8 cellular contexts compared by ENCODE assay signal in the genomic region with DNA sequence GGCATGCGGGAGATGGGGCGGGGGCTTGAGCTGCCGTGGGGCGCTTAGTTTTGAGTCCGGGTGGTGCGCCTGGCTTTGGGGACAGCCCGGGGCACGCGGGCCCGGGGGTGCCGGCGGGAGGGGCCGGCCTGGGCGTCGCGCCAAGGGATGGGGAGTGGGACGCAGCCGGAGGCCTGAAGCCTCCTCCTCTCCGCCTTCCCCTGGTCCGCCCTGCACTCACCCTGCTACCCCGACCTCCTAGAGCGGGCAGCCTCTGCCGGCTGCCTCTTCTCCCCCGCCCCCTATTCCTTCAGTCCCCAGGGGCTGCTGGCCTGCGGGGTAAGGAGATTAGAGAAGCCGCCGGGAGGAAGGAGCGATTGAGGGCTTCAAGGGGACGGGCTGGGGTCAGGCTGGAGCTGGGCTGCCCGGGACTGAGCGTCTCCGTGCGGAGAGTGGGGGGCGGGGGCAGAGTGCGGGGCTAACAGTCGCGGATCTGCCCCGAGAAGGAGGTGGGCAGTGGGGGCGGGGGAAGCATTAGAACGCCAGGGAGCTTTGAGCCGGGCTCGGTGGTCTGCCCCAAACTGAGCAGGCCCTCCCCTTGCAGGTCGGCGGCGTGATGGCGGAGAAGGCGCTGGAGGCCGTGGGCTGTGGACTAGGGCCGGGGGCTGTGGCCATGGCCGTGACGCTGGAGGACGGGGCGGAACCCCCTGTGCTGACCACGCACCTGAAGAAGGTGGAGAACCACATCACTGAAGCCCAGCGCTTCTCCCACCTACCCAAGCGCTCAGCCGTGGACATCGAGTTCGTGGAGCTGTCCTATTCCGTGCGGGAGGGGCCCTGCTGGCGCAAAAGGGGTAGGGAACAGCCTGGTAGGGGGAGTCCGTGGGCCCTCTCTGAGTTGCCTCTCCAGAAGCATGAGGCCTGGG. TPM values are rescaled to one million over a fixed set of nuclear protein-coding genes. Genes with fewer than 3 reads are reported as not detected.
DNase-seq lines count a peak whose midpoint lies in the region; ATAC-seq and TF ChIP-seq lines count a peak whose summit lies in the region.

No MANE protein-coding gene starts in this region.

- H3K4me3 ChIP-seq in body of pancreas: peak overlapping the region in 1 of 2 donors; percentile 18
- H3K4me3 ChIP-seq in lower lobe of right lung: peak overlapping the region; percentile 68
- H3K4me3 ChIP-seq in upper lobe of left lung: peak overlapping the region; percentile 55 to 66 (median 62)

- ATAC-seq in body of pancreas: peak; percentile 8
- peak; percentile 31 to 41 for ATAC-seq in lower lobe of right lung
- peak in 1 of 2 donors; percentile 24 for ATAC-seq in upper lobe of left lung (ENCODE audit: low FRiP score in 2 of 2)

- H3K4me1 ChIP-seq in body of pancreas (peaks cover 17% of the 10 kb centered on the region), lower lobe of right lung (peaks cover 11% of the 10 kb centered on the region), upper lobe of left lung (peaks cover 12 to 22% (median 16%) of the 10 kb centered on the region in 4 donors)

- H3K27me3 ChIP-seq in body of pancreas (peaks cover 0 to 11% of the 10 kb centered on the region in 2 donors), lower lobe of right lung (ENCODE audit: low read depth) (peaks cover 36% of the 10 kb centered on the region), upper lobe of left lung (peaks cover 0 to 23% (median 13%) of the 10 kb centered on the region in 4 donors)

- H3K36me3 ChIP-seq in body of pancreas (replicated peaks in 1 of 2; ENCODE audit: insufficient read depth in 1 of 2, low read depth in 2 of 2): no peaks in the 10 kb centered on the region
- no peaks in the 10 kb centered on the region for H3K36me3 ChIP-seq in lower lobe of right lung
- H3K36me3 ChIP-seq in upper lobe of left lung: no peaks in the 10 kb centered on the region

- DNase-seq in stimulated activated CD4-positive, alpha-beta T cell treated with anti-CD3 and anti-CD28 coated beads, Interleukin-4, amount 100 ng/mL, for 1 hour: peak; percentile 18
- no peak for DNase-seq in stimulated activated CD4-positive, alpha-beta T cell treated with anti-CD3 and anti-CD28 coated beads, Interleukin-2, amount 100 ng/mL, for 48 hours
- no peak for DNase-seq in body of pancreas
- DNase-seq in lower lobe of right lung: no peak
- DNase-seq in upper lobe of left lung: peak in 1 of 2 donors; percentile 73
- no peak for DNase-seq in NCI-H2171 (lab: John Stamatoyannopoulos, UW)
- no peak for DNase-seq in SIG-M5 treated with dmso at 0.1 percent for 504 hours (lab: John Stamatoyannopoulos, UW; ENCODE audit: unreplicated experiment)
- DNase-seq in SKM-1 (lab: John Stamatoyannopoulos, UW; ENCODE audit: unreplicated experiment): no peak

- TF ChIP-seq POLR2A in body of pancreas (IDR thresholded peaks at IDR 0.05): no peak
- no peak for TF ChIP-seq POLR2A in upper lobe of left lung (IDR thresholded peaks at IDR 0.05)

- 18 to 34% methylated on average over 24 to 59 of the region's 63 CpGs for WGBS in body of pancreas, 2 donors
- 17 to 35% methylated on average over 25 to 60 of the region's 63 CpGs for WGBS in upper lobe of left lung, 2 donors

- H3K9me3 ChIP-seq in body of pancreas: no peaks in the 10 kb centered on the region
- H3K9me3 ChIP-seq in lower lobe of right lung: no peaks in the 10 kb centered on the region
- H3K9me3 ChIP-seq in upper lobe of left lung: no peaks in the 10 kb centered on the region

- no peak overlapping the region for H3K27ac ChIP-seq in body of pancreas
- H3K27ac ChIP-seq in lower lobe of right lung: no peak overlapping the region
- peak overlapping the region in 1 of 4 donors; percentile 14 for H3K27ac ChIP-seq in upper lobe of left lung

- intact Hi-C loops in body of pancreas (cut with DNase I): no loop called here
- intact Hi-C loops in lower lobe of right lung (cut with DNase I): no loop called here

- TF ChIP-seq EP300 in upper lobe of left lung (IDR thresholded peaks at IDR 0.05): no peak

- TF ChIP-seq CTCF in body of pancreas (IDR thresholded peaks at IDR 0.05) (no peak), lower lobe of right lung (IDR thresholded peaks at IDR 0.05) (no peak), upper lobe of left lung (IDR thresholded peaks at IDR 0.05) (no peak)

RNA-seq across cellular contexts. Expression of a gene that starts 0.8 kb away (rescaled TPM):
- under 1 TPM in 1 of 2 donors, not detected in 1; 0.33 TPM for total RNA-seq in body of pancreas
- 0.15 TPM for total RNA-seq in lower lobe of right lung
- total RNA-seq in upper lobe of left lung: under 1 TPM in 2 of 6 donors, not detected in 4; 0.06 to 0.78 TPM

RNA-seq across cellular contexts. Expression of a gene that starts 18.9 kb away (rescaled TPM):
- total RNA-seq in body of pancreas: 10 to 100 TPM in 1 of 2 donors, 1 to 10 TPM in 1; 9.3 to 30.7 TPM
- total RNA-seq in lower lobe of right lung: 16.5 TPM
- 10 to 100 TPM; 13.1 to 34.5 (median 20.2) TPM for total RNA-seq in upper lobe of left lung

RNA-seq across cellular contexts. Expression of a gene that starts 28.2 kb away (rescaled TPM):
- total RNA-seq in body of pancreas: 10 to 100 TPM; 11.9 to 28.3 TPM
- total RNA-seq in lower lobe of right lung: 31.0 TPM
- 10 to 100 TPM; 22.3 to 90.1 (median 25.6) TPM for total RNA-seq in upper lobe of left lung

RNA-seq across cellular contexts. Expression of a gene that starts 35.7 kb away (rescaled TPM):
- total RNA-seq in body of pancreas: 1 to 10 TPM in 1 of 2 donors, not detected in 1; 3.6 TPM
- total RNA-seq in lower lobe of right lung: not detected
- 1 to 10 TPM in 1 of 6 donors, under 1 TPM in 3, not detected in 2; 0.29 to 1.0 (median 0.81) TPM for total RNA-seq in upper lobe of left lung

RNA-seq across cellular contexts. Expression of a gene that starts 42.5 kb away (rescaled TPM):
- total RNA-seq in body of pancreas (10 to 100 TPM in 1 of 2 donors, 1 to 10 TPM in 1; 5.4 to 20.8 TPM), lower lobe of right lung (16.5 TPM), upper lobe of left lung (10 to 100 TPM; 13.0 to 26.2 (median 19.8) TPM)
